Comparison of ENCODE assay signal across 1 cellular context in the genomic region with DNA sequence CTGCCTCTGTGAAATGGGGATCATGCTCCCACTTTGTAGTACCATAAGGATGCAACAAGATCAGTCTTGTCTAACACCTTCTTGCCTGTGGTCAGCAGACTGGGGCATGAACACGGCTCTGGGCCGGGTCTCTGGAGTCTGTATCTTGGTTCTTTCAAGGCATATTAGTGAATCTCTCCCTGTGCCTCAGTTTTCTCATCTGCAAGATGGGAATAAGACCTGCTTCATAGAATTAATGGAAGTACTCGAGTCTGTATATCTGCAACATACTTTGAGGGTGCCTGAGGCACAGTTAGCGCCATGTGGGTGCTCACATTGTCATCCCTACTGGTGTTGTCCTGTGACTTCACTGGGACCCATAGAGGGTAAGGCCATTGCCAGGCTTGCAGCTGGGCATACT.
TF ChIP-seq lines count a peak whose summit lies in the region.

No MANE protein-coding gene starts in this region.

TF ChIP-seq in H1, 55 proteins besides CTCF, POLR2A, EP300 and RAD21 (continued from another document):
- TF ChIP-seq YY1 (IDR thresholded peaks at IDR 0.05; ENCODE audit: low read depth, low read length): no peak
- TF ChIP-seq, protein P1, sequence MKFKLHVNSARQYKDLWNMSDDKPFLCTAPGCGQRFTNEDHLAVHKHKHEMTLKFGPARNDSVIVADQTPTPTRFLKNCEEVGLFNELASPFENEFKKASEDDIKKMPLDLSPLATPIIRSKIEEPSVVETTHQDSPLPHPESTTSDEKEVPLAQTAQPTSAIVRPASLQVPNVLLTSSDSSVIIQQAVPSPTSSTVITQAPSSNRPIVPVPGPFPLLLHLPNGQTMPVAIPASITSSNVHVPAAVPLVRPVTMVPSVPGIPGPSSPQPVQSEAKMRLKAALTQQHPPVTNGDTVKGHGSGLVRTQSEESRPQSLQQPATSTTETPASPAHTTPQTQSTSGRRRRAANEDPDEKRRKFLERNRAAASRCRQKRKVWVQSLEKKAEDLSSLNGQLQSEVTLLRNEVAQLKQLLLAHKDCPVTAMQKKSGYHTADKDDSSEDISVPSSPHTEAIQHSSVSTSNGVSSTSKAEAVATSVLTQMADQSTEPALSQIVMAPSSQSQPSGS (IDR thresholded peaks at IDR 0.05; ENCODE audit: low read length): no peak
